ENCODE assay signal across 2 cellular contexts in the genomic region with DNA sequence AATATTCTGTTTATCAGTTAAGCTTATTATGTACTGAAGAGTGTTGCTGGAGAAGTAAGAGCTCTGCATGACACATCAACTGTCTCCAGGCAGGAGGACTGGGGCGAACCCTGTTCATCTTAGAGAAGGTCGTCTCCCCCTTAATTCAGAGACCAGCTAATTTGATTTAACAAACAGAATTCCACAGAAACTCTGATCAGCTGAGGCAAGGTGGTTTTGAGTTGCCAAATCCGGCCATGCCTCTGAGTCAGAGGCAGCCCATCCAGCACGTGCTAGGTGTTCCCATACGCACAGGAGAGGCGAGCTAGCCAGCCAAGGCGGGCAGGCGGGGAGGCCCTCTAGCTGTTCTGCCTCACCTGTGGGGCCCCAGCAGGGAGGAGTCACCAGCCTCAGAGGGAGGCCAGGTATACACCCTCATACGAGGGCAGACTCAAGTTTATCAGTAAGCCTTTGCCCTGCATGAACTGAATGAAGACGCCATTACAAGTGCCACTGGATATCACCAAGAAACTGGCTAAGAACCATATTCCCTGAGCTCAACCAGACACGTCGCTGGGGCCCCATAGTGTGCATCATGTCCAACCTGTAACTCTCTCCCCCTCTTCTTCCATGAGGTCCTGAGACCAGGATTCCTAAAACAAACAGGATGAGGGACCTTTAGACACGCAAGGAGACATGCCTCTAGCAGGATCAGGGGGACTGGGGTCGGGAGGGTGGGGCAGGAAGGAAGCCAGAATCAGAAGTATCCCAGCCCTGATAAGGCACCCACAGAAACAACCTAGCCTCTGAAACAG.
A peak's percentile ranks its signal among the peaks of the same experiment; 100 is the strongest.
TF ChIP-seq lines count a peak whose summit lies in the region.

No MANE protein-coding gene starts in this region.

TF ChIP-seq in GM23338, 12 proteins besides CTCF, POLR2A, EP300 and RAD21 (continued from another document):
- no peak for TF ChIP-seq EZH2 (IDR thresholded peaks at IDR 0.05; ENCODE audit: low read depth, unreplicated experiment)
- TF ChIP-seq POLR2AphosphoS5 (IDR thresholded peaks at IDR 0.05; ENCODE audit: low read depth), result no peak
- TF ChIP-seq CREB1 (CRISPR knock-in tag; IDR thresholded peaks at IDR 0.05; ENCODE audit: low read depth), result no peak
- no peak for TF ChIP-seq ZNF331 (CRISPR knock-in tag; IDR thresholded peaks at IDR 0.05; ENCODE audit: low read depth)
- no peak for TF ChIP-seq NANOG (IDR thresholded peaks at IDR 0.05; ENCODE audit: borderline replicate concordance)

TF ChIP-seq in K562, 482 proteins besides CTCF, POLR2A, EP300 and RAD21 (continued from another document and continues in another):
- TF ChIP-seq ZNF165 (CRISPR knock-in tag; IDR thresholded peaks at IDR 0.05; ENCODE audit: borderline replicate concordance), result no peak
- TF ChIP-seq BACH1 (tag; IDR thresholded peaks at IDR 0.05), result 0 out of 2 replicates have a peak, but pooled peaks have one; percentile 38
- peak; percentile 48; the same call in 1 of the 2 replicates for TF ChIP-seq ZEB2 (IDR thresholded peaks at IDR 0.05)
- TF ChIP-seq, protein P1, sequence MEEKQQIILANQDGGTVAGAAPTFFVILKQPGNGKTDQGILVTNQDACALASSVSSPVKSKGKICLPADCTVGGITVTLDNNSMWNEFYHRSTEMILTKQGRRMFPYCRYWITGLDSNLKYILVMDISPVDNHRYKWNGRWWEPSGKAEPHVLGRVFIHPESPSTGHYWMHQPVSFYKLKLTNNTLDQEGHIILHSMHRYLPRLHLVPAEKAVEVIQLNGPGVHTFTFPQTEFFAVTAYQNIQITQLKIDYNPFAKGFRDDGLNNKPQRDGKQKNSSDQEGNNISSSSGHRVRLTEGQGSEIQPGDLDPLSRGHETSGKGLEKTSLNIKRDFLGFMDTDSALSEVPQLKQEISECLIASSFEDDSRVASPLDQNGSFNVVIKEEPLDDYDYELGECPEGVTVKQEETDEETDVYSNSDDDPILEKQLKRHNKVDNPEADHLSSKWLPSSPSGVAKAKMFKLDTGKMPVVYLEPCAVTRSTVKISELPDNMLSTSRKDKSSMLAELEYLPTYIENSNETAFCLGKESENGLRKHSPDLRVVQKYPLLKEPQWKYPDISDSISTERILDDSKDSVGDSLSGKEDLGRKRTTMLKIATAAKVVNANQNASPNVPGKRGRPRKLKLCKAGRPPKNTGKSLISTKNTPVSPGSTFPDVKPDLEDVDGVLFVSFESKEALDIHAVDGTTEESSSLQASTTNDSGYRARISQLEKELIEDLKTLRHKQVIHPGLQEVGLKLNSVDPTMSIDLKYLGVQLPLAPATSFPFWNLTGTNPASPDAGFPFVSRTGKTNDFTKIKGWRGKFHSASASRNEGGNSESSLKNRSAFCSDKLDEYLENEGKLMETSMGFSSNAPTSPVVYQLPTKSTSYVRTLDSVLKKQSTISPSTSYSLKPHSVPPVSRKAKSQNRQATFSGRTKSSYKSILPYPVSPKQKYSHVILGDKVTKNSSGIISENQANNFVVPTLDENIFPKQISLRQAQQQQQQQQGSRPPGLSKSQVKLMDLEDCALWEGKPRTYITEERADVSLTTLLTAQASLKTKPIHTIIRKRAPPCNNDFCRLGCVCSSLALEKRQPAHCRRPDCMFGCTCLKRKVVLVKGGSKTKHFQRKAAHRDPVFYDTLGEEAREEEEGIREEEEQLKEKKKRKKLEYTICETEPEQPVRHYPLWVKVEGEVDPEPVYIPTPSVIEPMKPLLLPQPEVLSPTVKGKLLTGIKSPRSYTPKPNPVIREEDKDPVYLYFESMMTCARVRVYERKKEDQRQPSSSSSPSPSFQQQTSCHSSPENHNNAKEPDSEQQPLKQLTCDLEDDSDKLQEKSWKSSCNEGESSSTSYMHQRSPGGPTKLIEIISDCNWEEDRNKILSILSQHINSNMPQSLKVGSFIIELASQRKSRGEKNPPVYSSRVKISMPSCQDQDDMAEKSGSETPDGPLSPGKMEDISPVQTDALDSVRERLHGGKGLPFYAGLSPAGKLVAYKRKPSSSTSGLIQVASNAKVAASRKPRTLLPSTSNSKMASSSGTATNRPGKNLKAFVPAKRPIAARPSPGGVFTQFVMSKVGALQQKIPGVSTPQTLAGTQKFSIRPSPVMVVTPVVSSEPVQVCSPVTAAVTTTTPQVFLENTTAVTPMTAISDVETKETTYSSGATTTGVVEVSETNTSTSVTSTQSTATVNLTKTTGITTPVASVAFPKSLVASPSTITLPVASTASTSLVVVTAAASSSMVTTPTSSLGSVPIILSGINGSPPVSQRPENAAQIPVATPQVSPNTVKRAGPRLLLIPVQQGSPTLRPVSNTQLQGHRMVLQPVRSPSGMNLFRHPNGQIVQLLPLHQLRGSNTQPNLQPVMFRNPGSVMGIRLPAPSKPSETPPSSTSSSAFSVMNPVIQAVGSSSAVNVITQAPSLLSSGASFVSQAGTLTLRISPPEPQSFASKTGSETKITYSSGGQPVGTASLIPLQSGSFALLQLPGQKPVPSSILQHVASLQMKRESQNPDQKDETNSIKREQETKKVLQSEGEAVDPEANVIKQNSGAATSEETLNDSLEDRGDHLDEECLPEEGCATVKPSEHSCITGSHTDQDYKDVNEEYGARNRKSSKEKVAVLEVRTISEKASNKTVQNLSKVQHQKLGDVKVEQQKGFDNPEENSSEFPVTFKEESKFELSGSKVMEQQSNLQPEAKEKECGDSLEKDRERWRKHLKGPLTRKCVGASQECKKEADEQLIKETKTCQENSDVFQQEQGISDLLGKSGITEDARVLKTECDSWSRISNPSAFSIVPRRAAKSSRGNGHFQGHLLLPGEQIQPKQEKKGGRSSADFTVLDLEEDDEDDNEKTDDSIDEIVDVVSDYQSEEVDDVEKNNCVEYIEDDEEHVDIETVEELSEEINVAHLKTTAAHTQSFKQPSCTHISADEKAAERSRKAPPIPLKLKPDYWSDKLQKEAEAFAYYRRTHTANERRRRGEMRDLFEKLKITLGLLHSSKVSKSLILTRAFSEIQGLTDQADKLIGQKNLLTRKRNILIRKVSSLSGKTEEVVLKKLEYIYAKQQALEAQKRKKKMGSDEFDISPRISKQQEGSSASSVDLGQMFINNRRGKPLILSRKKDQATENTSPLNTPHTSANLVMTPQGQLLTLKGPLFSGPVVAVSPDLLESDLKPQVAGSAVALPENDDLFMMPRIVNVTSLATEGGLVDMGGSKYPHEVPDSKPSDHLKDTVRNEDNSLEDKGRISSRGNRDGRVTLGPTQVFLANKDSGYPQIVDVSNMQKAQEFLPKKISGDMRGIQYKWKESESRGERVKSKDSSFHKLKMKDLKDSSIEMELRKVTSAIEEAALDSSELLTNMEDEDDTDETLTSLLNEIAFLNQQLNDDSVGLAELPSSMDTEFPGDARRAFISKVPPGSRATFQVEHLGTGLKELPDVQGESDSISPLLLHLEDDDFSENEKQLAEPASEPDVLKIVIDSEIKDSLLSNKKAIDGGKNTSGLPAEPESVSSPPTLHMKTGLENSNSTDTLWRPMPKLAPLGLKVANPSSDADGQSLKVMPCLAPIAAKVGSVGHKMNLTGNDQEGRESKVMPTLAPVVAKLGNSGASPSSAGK (IDR thresholded peaks at IDR 0.05), result peak; percentile 86
- TF ChIP-seq MAZ (CRISPR knock-in tag; conservative IDR thresholded peaks at IDR 0.05 in 1 of 2, IDR thresholded peaks at IDR 0.05 in 1 of 2), result peak; percentile 46 to 58
- no peak for TF ChIP-seq POLR3G (IDR thresholded peaks at IDR 0.05; ENCODE audit: extremely low read depth, insufficient read length, insufficient replicate concordance)
- TF ChIP-seq, protein P2, sequence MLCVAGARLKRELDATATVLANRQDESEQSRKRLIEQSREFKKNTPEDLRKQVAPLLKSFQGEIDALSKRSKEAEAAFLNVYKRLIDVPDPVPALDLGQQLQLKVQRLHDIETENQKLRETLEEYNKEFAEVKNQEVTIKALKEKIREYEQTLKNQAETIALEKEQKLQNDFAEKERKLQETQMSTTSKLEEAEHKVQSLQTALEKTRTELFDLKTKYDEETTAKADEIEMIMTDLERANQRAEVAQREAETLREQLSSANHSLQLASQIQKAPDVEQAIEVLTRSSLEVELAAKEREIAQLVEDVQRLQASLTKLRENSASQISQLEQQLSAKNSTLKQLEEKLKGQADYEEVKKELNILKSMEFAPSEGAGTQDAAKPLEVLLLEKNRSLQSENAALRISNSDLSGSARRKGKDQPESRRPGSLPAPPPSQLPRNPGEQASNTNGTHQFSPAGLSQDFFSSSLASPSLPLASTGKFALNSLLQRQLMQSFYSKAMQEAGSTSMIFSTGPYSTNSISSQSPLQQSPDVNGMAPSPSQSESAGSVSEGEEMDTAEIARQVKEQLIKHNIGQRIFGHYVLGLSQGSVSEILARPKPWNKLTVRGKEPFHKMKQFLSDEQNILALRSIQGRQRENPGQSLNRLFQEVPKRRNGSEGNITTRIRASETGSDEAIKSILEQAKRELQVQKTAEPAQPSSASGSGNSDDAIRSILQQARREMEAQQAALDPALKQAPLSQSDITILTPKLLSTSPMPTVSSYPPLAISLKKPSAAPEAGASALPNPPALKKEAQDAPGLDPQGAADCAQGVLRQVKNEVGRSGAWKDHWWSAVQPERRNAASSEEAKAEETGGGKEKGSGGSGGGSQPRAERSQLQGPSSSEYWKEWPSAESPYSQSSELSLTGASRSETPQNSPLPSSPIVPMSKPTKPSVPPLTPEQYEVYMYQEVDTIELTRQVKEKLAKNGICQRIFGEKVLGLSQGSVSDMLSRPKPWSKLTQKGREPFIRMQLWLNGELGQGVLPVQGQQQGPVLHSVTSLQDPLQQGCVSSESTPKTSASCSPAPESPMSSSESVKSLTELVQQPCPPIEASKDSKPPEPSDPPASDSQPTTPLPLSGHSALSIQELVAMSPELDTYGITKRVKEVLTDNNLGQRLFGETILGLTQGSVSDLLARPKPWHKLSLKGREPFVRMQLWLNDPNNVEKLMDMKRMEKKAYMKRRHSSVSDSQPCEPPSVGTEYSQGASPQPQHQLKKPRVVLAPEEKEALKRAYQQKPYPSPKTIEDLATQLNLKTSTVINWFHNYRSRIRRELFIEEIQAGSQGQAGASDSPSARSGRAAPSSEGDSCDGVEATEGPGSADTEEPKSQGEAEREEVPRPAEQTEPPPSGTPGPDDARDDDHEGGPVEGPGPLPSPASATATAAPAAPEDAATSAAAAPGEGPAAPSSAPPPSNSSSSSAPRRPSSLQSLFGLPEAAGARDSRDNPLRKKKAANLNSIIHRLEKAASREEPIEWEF (CRISPR knock-in tag; IDR thresholded peaks at IDR 0.05), result peak; percentile 38; the same call in 1 of the 2 replicates
- TF ChIP-seq ETV5 (CRISPR knock-in tag; IDR thresholded peaks at IDR 0.05; ENCODE audit: low read depth), result peak; percentile 48; the same call in 1 of the 2 replicates
- peak; percentile 83; the same call in 1 of the 2 replicates for TF ChIP-seq HSF4 (CRISPR knock-in tag; IDR thresholded peaks at IDR 0.05; ENCODE audit: borderline replicate concordance)
- no peak; the same call in none of the 2 replicates for TF ChIP-seq ZNF695 (CRISPR knock-in tag; IDR thresholded peaks at IDR 0.05)
- TF ChIP-seq CHCHD3 (CRISPR knock-in tag; IDR thresholded peaks at IDR 0.05), result no peak
- TF ChIP-seq, protein P3, sequence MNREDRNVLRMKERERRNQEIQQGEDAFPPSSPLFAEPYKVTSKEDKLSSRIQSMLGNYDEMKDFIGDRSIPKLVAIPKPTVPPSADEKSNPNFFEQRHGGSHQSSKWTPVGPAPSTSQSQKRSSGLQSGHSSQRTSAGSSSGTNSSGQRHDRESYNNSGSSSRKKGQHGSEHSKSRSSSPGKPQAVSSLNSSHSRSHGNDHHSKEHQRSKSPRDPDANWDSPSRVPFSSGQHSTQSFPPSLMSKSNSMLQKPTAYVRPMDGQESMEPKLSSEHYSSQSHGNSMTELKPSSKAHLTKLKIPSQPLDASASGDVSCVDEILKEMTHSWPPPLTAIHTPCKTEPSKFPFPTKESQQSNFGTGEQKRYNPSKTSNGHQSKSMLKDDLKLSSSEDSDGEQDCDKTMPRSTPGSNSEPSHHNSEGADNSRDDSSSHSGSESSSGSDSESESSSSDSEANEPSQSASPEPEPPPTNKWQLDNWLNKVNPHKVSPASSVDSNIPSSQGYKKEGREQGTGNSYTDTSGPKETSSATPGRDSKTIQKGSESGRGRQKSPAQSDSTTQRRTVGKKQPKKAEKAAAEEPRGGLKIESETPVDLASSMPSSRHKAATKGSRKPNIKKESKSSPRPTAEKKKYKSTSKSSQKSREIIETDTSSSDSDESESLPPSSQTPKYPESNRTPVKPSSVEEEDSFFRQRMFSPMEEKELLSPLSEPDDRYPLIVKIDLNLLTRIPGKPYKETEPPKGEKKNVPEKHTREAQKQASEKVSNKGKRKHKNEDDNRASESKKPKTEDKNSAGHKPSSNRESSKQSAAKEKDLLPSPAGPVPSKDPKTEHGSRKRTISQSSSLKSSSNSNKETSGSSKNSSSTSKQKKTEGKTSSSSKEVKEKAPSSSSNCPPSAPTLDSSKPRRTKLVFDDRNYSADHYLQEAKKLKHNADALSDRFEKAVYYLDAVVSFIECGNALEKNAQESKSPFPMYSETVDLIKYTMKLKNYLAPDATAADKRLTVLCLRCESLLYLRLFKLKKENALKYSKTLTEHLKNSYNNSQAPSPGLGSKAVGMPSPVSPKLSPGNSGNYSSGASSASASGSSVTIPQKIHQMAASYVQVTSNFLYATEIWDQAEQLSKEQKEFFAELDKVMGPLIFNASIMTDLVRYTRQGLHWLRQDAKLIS (CRISPR knock-in tag; IDR thresholded peaks at IDR 0.05), result 0 out of 2 replicates have a peak, but pooled peaks have one; percentile 51
- no peak for TF ChIP-seq ZNF124 (CRISPR knock-in tag; IDR thresholded peaks at IDR 0.05)
- TF ChIP-seq, protein P4, sequence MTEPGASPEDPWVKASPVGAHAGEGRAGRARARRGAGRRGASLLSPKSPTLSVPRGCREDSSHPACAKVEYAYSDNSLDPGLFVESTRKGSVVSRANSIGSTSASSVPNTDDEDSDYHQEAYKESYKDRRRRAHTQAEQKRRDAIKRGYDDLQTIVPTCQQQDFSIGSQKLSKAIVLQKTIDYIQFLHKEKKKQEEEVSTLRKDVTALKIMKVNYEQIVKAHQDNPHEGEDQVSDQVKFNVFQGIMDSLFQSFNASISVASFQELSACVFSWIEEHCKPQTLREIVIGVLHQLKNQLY (CRISPR knock-in tag; conservative IDR thresholded peaks at IDR 0.05), result 0 out of 4 replicates have a peak, but pooled peaks of 1 of the 2 experiments have one; percentile 26
- TF ChIP-seq TFAM (CRISPR knock-in tag; conservative IDR thresholded peaks at IDR 0.05), result no peak
- TF ChIP-seq NUFIP1 (IDR thresholded peaks at IDR 0.05; ENCODE audit: partially characterized antibody), result no peak
- TF ChIP-seq, protein P5, sequence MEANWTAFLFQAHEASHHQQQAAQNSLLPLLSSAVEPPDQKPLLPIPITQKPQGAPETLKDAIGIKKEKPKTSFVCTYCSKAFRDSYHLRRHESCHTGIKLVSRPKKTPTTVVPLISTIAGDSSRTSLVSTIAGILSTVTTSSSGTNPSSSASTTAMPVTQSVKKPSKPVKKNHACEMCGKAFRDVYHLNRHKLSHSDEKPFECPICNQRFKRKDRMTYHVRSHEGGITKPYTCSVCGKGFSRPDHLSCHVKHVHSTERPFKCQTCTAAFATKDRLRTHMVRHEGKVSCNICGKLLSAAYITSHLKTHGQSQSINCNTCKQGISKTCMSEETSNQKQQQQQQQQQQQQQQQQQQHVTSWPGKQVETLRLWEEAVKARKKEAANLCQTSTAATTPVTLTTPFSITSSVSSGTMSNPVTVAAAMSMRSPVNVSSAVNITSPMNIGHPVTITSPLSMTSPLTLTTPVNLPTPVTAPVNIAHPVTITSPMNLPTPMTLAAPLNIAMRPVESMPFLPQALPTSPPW (CRISPR knock-in tag; IDR thresholded peaks at IDR 0.05), result peak; percentile 57; the same call in 1 of the 2 replicates
- TF ChIP-seq ELF1 (tag; IDR thresholded peaks at IDR 0.05), result peak; percentile 20; the same call in 1 of the 2 replicates
- no peak for TF ChIP-seq TBL1XR1 (IDR thresholded peaks at IDR 0.05; ENCODE audit: low read length in 2 of 2)
- TF ChIP-seq, protein P6, sequence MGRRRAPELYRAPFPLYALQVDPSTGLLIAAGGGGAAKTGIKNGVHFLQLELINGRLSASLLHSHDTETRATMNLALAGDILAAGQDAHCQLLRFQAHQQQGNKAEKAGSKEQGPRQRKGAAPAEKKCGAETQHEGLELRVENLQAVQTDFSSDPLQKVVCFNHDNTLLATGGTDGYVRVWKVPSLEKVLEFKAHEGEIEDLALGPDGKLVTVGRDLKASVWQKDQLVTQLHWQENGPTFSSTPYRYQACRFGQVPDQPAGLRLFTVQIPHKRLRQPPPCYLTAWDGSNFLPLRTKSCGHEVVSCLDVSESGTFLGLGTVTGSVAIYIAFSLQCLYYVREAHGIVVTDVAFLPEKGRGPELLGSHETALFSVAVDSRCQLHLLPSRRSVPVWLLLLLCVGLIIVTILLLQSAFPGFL (CRISPR knock-in tag; IDR thresholded peaks at IDR 0.05), result 0 out of 2 replicates have a peak, but pooled peaks have one; percentile 29
